Comparison of ENCODE assay signal across 1 cellular context in genomic region chr11:135036488-135037297, GRCh38.
TF ChIP-seq lines count a peak whose summit lies in the region.

No MANE protein-coding gene starts in this region.

TF ChIP-seq in H1, 55 proteins besides CTCF, POLR2A, EP300 and RAD21:
- TF ChIP-seq SP2 (IDR thresholded peaks at IDR 0.05; ENCODE audit: low read length) (no peak), KDM5A (IDR thresholded peaks at IDR 0.05; ENCODE audit: low read length) (no peak), PHF8 (conservative IDR thresholded peaks at IDR 0.05; ENCODE audit: low read depth, low read length) (no peak), TCF12 (IDR thresholded peaks at IDR 0.05; ENCODE audit: low read depth, low read length) (no peak), RBBP5 (IDR thresholded peaks at IDR 0.05; ENCODE audit: borderline replicate concordance, low read depth, low read length) (no peak), GTF2F1 (IDR thresholded peaks at IDR 0.05; ENCODE audit: borderline replicate concordance, low read depth, low read length) (no peak), ASH2L (IDR thresholded peaks at IDR 0.05; ENCODE audit: low read length) (no peak), EGR1 (IDR thresholded peaks at IDR 0.05; ENCODE audit: borderline replicate concordance, low read depth, low read length) (no peak), NRF1 (IDR thresholded peaks at IDR 0.05; ENCODE audit: low read depth, low read length) (no peak), SIN3A (conservative IDR thresholded peaks at IDR 0.05 in 1 of 2, IDR thresholded peaks at IDR 0.05 in 1 of 2; ENCODE audit: low read depth in 1 of 2, low read length in 2 of 2) (no peak), RNF2 (IDR thresholded peaks at IDR 0.05; ENCODE audit: borderline replicate concordance, low read depth, low read length, missing control alignments, poor library complexity, severe bottlenecking) (no peak), KDM1A (IDR thresholded peaks at IDR 0.05; ENCODE audit: borderline replicate concordance, low read length) (no peak), USF2 (IDR thresholded peaks at IDR 0.05; ENCODE audit: low read length) (no peak), CBX8 (IDR thresholded peaks at IDR 0.05; ENCODE audit: borderline replicate concordance, low read depth, low read length) (no peak), FOSL1 (IDR thresholded peaks at IDR 0.05; ENCODE audit: insufficient read depth, low read depth, low read length) (no peak), SIRT6 (IDR thresholded peaks at IDR 0.05; ENCODE audit: low read length) (no peak)
- TF ChIP-seq, protein P1, sequence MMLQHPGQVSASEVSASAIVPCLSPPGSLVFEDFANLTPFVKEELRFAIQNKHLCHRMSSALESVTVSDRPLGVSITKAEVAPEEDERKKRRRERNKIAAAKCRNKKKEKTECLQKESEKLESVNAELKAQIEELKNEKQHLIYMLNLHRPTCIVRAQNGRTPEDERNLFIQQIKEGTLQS (IDR thresholded peaks at IDR 0.05; ENCODE audit: insufficient read depth, low read depth, low read length): no peak
